In the genomic region with DNA sequence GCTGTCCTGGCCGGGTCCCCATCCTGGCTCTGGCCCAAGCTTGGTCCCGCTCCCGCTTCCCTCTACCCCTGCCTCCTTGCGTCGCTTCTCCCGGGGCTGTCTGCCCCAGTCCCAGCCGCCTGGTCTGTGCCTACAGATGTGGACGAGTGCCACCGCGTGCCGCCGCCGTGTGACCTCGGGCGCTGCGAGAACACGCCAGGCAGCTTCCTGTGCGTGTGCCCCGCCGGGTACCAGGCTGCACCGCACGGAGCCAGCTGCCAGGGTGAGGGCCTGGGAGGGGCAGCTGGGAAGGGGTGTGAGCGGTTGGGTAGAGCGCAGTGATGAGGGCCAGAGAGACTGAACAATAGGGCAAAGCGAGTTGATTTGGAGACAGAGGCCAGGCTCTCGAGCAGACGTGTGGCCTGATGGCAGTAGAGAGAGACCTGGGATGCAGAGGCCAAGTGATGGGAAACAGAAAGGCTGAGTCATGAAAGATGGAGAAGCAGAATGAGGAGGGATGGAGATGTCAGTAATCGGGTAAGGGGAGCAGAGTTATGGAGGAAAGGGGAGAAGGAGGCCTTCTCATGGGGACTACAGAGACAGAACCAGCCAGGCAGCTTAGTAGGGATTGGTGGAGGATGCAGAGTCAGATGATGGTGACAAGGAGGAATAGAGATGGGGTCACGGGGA, we compare ENCODE assay signal across 8 cellular contexts. TPM values are rescaled to one million over a fixed set of nuclear protein-coding genes. Genes with fewer than 3 reads are reported as not detected.
DNase-seq lines count a peak whose midpoint lies in the region; ATAC-seq and TF ChIP-seq lines count a peak whose summit lies in the region.

No MANE protein-coding gene starts in this region.

- peak overlapping the region; percentile 65 for H2AFZ ChIP-seq in parathyroid adenoma

- DNase-seq in BE2C, result peak; percentile 67
- DNase-seq in NAMALWA (ENCODE audit: low spot score), result peak; percentile 31
- peak; percentile 81 to 83 for DNase-seq in activated T-cell treated with anti-CD3 and anti-CD28 coated beads, Interleukin-2, amount 50 U/mL, for 48 hours
- no peak for DNase-seq in fibroblast of villous mesenchyme (ENCODE audit: low read depth)
- no peak for DNase-seq in GM10266 (ENCODE audit: extremely low spot score)

- ATAC-seq in HG03045 (IDR thresholded peaks at IDR 0.05; ENCODE audit: unreplicated experiment), result no peak
- ATAC-seq in HG02763 (IDR thresholded peaks at IDR 0.05; ENCODE audit: unreplicated experiment), result no peak

- no peaks in the 10 kb centered on the region; the same call in 1 of the 2 replicates for H3K27me3 ChIP-seq in BE2C
- H3K27me3 ChIP-seq in parathyroid adenoma (ENCODE audit: control insufficient read depth, insufficient read depth, low read length), result no peaks in the 10 kb centered on the region

- H3K79me2 ChIP-seq in parathyroid adenoma, result no peaks in the 10 kb centered on the region

- H3K27ac ChIP-seq in parathyroid adenoma, result peak overlapping the region; percentile 52

- TF ChIP-seq CTCF in BE2C (IDR thresholded peaks at IDR 0.05; ENCODE audit: low read depth, low read length), result no peak
- no peak for TF ChIP-seq CTCF in fibroblast of villous mesenchyme (IDR thresholded peaks at IDR 0.05; ENCODE audit: insufficient read depth, low read depth, low read length)
- TF ChIP-seq CTCF in parathyroid adenoma (IDR thresholded peaks at IDR 0.05), result no peak
- no peak for TF ChIP-seq CTCF in GM10266 (IDR thresholded peaks at IDR 0.05; ENCODE audit: control insufficient read depth, insufficient read depth, low read depth, missing control alignments)

- H3K4me1 ChIP-seq in BE2C (peaks cover 7% of the 10 kb centered on the region), parathyroid adenoma (peaks cover 11% of the 10 kb centered on the region)

- H3K4me3 ChIP-seq in BE2C (ENCODE audit: low read depth, low read length) (peak overlapping the region; percentile 54), fibroblast of villous mesenchyme (ENCODE audit: low read depth, low read length) (peak overlapping the region; percentile 21), parathyroid adenoma (ENCODE audit: low read depth, low read length) (peak overlapping the region; percentile 62)

- H3K4me2 ChIP-seq in parathyroid adenoma (ENCODE audit: low read length), result peak overlapping the region; percentile 91

- no peaks in the 10 kb centered on the region for H3K9me3 ChIP-seq in BE2C
- H3K9me3 ChIP-seq in parathyroid adenoma (ENCODE audit: control insufficient read depth, low read length), result no peaks in the 10 kb centered on the region

- no peak overlapping the region for H3K9ac ChIP-seq in parathyroid adenoma

- H3K36me3 ChIP-seq in BE2C, result no peaks in the 10 kb centered on the region
- H3K36me3 ChIP-seq in parathyroid adenoma (ENCODE audit: control insufficient read depth, insufficient read depth, low read length), result no peaks in the 10 kb centered on the region

RNA-seq across cellular contexts. Expression of a gene that starts 9.4 kb away (rescaled TPM):
- 116 TPM for polyA plus RNA-seq in BE2C (2012; ENCODE audit: insufficient read depth, insufficient read length, low read depth)
- total RNA-seq in fibroblast of villous mesenchyme, result 18.4 and 21.2 TPM in 2 replicates

RNA-seq across cellular contexts. Expression of a gene that starts 33.9 kb away (rescaled TPM):
- 58.0 TPM for polyA plus RNA-seq in BE2C (2012; ENCODE audit: insufficient read depth, insufficient read length, low read depth)
- 17.7 and 20.9 TPM in 2 replicates for total RNA-seq in fibroblast of villous mesenchyme

Comparison
In these comparisons a context has a peak if more than half of its experiments do, and no peak if none do; other contexts are left out.
1. DNase-seq: peak in BE2C (single experiment), NAMALWA (single experiment) and activated T-cell treated with anti-CD3 and anti-CD28 coated beads, Interleukin-2, amount 50 U/mL, for 48 hours (2 of 2); none in fibroblast of villous mesenchyme (single experiment) and GM10266 (single experiment).
2. Peak in every context shown above with its lines, with median percentiles within 50 percentile points of each other: H3K4me3 ChIP-seq.